In genomic region chr14:62162998-62163589, GRCh38 we compare ENCODE assay signal across 1 cellular context.
TF ChIP-seq lines count a peak whose summit lies in the region.

No MANE protein-coding gene starts in this region.

TF ChIP-seq in WTC11, 78 proteins besides CTCF, POLR2A, EP300 and RAD21 (continued from another document):
- no peak for TF ChIP-seq IRF1 (CRISPR knock-in tag; IDR thresholded peaks at IDR 0.05)
- no peak for TF ChIP-seq ZNF396 (CRISPR knock-in tag; IDR thresholded peaks at IDR 0.05; ENCODE audit: borderline replicate concordance)
- no peak for TF ChIP-seq FOXJ3 (CRISPR knock-in tag; IDR thresholded peaks at IDR 0.05; ENCODE audit: borderline replicate concordance)
- no peak for TF ChIP-seq ZNF532 (CRISPR knock-in tag; IDR thresholded peaks at IDR 0.05; ENCODE audit: borderline replicate concordance)
- no peak for TF ChIP-seq ETV6 (CRISPR knock-in tag; IDR thresholded peaks at IDR 0.05)
